In the genomic region with DNA sequence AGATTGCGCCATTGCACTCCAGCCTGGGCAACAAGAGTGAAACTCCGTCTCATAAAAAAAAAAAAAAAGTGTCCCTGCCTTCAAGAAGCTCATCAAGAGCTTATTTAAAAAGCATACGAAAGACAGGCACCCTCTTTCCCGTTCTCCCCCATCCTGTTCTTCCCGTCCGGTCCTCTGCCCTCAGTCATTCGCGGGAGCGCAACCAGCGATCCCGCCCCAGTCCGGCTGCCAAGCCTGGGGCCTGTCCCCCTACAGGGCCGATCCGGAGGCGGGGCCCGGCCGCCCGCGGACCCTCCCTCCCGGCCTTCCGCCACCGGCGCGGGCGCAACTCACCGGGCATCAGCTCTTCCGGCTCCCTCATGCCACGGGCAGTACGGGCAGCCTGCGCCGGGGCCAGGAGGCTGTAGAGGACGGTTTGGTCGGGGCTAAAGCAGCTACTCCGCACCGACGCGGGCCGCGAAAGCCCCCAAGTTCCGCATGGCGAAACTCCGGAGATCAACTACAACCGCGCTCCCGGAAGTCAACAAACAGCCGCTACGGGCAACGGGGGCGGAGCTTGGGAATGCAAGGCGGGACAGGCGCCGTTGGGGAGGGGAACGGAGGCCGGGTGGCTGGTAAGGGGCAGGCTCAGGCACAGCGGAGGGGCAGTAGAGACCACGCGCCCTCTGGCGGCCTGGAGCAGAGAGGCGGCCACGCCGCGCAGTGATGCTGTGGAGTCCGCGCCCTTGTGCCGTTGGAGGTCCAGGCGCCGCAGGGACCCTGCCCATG, we compare ENCODE assay signal across 8 cellular contexts. TPM values are rescaled to one million over a fixed set of nuclear protein-coding genes. Genes with fewer than 3 reads are reported as not detected.
DNase-seq lines count a peak whose midpoint lies in the region; ATAC-seq lines count a peak whose summit lies in the region.

A gene with protein sequence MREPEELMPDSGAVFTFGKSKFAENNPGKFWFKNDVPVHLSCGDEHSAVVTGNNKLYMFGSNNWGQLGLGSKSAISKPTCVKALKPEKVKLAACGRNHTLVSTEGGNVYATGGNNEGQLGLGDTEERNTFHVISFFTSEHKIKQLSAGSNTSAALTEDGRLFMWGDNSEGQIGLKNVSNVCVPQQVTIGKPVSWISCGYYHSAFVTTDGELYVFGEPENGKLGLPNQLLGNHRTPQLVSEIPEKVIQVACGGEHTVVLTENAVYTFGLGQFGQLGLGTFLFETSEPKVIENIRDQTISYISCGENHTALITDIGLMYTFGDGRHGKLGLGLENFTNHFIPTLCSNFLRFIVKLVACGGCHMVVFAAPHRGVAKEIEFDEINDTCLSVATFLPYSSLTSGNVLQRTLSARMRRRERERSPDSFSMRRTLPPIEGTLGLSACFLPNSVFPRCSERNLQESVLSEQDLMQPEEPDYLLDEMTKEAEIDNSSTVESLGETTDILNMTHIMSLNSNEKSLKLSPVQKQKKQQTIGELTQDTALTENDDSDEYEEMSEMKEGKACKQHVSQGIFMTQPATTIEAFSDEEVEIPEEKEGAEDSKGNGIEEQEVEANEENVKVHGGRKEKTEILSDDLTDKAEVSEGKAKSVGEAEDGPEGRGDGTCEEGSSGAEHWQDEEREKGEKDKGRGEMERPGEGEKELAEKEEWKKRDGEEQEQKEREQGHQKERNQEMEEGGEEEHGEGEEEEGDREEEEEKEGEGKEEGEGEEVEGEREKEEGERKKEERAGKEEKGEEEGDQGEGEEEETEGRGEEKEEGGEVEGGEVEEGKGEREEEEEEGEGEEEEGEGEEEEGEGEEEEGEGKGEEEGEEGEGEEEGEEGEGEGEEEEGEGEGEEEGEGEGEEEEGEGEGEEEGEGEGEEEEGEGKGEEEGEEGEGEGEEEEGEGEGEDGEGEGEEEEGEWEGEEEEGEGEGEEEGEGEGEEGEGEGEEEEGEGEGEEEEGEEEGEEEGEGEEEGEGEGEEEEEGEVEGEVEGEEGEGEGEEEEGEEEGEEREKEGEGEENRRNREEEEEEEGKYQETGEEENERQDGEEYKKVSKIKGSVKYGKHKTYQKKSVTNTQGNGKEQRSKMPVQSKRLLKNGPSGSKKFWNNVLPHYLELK (minus strand): TSS at position 503 of the 768 bp plus-strand sequence. CDS start 142 bp downstream, at position 361.

- H3K4me1 ChIP-seq in BLaER1 treated with 17β-estradiol and CSF1 and Interleukin-3, amounts not matched to agents 10 nM and 100 nM = peaks cover 0 to 21% (median 13%) of the 10 kb centered on the region in 10 experiments; a peak in 12 of 20 replicates

- no peaks in the 10 kb centered on the region for H3K36me3 ChIP-seq in BLaER1 treated with 17β-estradiol and CSF1 and Interleukin-3, amounts not matched to agents 10 nM and 100 nM

- intact Hi-C loops in activated CD4-positive, alpha-beta T cell treated with anti-CD3 and anti-CD28 coated beads, Interleukin-2, amount 10 ng/mL, durations not matched to agents 24 days and 14 days (cut with micrococcal nuclease) = loop anchor here (1.0 to 2.0 kb wide), 2 partner anchors 67 to 400 kb away; no protein-coding TSS in a partner anchor

- H3K9ac ChIP-seq in BLaER1 treated with 17β-estradiol and CSF1 and Interleukin-3, amounts not matched to agents 10 nM and 100 nM = peak within 1 kb of the TSS; percentile 84 to 93 (median 89)

- peak within 1 kb of the TSS; percentile 97 for H3K27ac Mint-ChIP-seq in activated CD4-positive, alpha-beta T cell treated with anti-CD3 and anti-CD28 coated beads, Interleukin-2, amount 10 ng/mL, durations not matched to agents 24 days and 14 days

- no peaks in the 10 kb centered on the region for H3K36me3 Mint-ChIP-seq in activated CD4-positive, alpha-beta T cell treated with anti-CD3 and anti-CD28 coated beads, Interleukin-2, amount 10 ng/mL, durations not matched to agents 24 days and 14 days (ENCODE audit: low read depth)

- H3K4me3 ChIP-seq in BLaER1 treated with 17β-estradiol and CSF1 and Interleukin-3, amounts not matched to agents 10 nM and 100 nM = peak within 1 kb of the TSS; percentile 62 to 80 (median 72)

- peak within 1 kb of the TSS; percentile 90 for H3K4me3 Mint-ChIP-seq in activated CD4-positive, alpha-beta T cell treated with anti-CD3 and anti-CD28 coated beads, Interleukin-2, amount 10 ng/mL, durations not matched to agents 24 days and 14 days

- no peaks in the 10 kb centered on the region for H3K27me3 ChIP-seq in BLaER1 treated with 17β-estradiol and CSF1 and Interleukin-3, amounts not matched to agents 10 nM and 100 nM

- peak within 1 kb of the TSS; percentile 80 to 95 (median 91) for H3K27ac ChIP-seq in BLaER1 treated with 17β-estradiol and CSF1 and Interleukin-3, amounts not matched to agents 10 nM and 100 nM

- no peaks in the 10 kb centered on the region for H3K27me3 Mint-ChIP-seq in activated CD4-positive, alpha-beta T cell treated with anti-CD3 and anti-CD28 coated beads, Interleukin-2, amount 10 ng/mL, durations not matched to agents 24 days and 14 days

- DNase-seq in NCI-H524 (lab: John Stamatoyannopoulos, UW) (peak; percentile 93 to 94), cortex of kidney (lab: John Stamatoyannopoulos, UW) (peak; percentile 28), left lobe of liver (ENCODE audit: low spot score) (peak; percentile 94)
- DNase-seq in activated CD4-positive, alpha-beta T cell treated with anti-CD3 and anti-CD28 coated beads, Interleukin-2, amount 10 ng/mL, durations not matched to agents 24 days and 14 days = peak; percentile 97
- DNase-seq in stimulated activated CD4-positive, alpha-beta T cell treated with anti-CD3 and anti-CD28 coated beads, Interleukin-2, amount 100 ng/mL, for 24 hours = peak; percentile 90

- peaks cover 0 to 14% (median 7%) of the 10 kb centered on the region in 11 experiments; a peak in 13 of 22 replicates for H3K9me3 ChIP-seq in BLaER1 treated with 17β-estradiol and CSF1 and Interleukin-3, amounts not matched to agents 10 nM and 100 nM (replicated peaks in 1 of 11)

- peaks cover 0 to 11% (median 0%) of the 10 kb centered on the region in 11 experiments; a peak in 2 of 22 replicates for H4K20me1 ChIP-seq in BLaER1 treated with 17β-estradiol and CSF1 and Interleukin-3, amounts not matched to agents 10 nM and 100 nM

- peak; percentile 92 for ATAC-seq in GM19324 (IDR thresholded peaks at IDR 0.05; ENCODE audit: low FRiP score, unreplicated experiment)
- peak; percentile 95 for ATAC-seq in HG03460 (IDR thresholded peaks at IDR 0.05; ENCODE audit: unreplicated experiment)
- peak; percentile 98 for ATAC-seq in left lobe of liver

- no peaks in the 10 kb centered on the region for H3K9me3 Mint-ChIP-seq in activated CD4-positive, alpha-beta T cell treated with anti-CD3 and anti-CD28 coated beads, Interleukin-2, amount 10 ng/mL, durations not matched to agents 24 days and 14 days

- peak within 1 kb of the TSS; percentile 53 to 75 (median 65) for H3K4me2 ChIP-seq in BLaER1 treated with 17β-estradiol and CSF1 and Interleukin-3, amounts not matched to agents 10 nM and 100 nM

- peaks cover 14% of the 10 kb centered on the region for H3K4me1 Mint-ChIP-seq in activated CD4-positive, alpha-beta T cell treated with anti-CD3 and anti-CD28 coated beads, Interleukin-2, amount 10 ng/mL, durations not matched to agents 24 days and 14 days

RNA-seq across cellular contexts. Expression of the gene that starts here (rescaled TPM):
- 7.7 and 8.6 TPM in 2 replicates for total RNA-seq in activated CD4-positive, alpha-beta T cell treated with anti-CD3 and anti-CD28 coated beads, Interleukin-2, amount 10 ng/mL, durations not matched to agents 24 days and 14 days
- total RNA-seq in left lobe of liver = 1.6 TPM

Comparison
In these comparisons a context has a peak if more than half of its experiments do, and no peak if none do; other contexts are left out.
1. Peak in every context shown above with its lines: DNase-seq, ATAC-seq, H3K4me3 ChIP-seq and H3K27ac ChIP-seq.
2. DNase-seq: peak in every context shown above with its lines; median percentile 97 in activated CD4-positive, alpha-beta T cell treated with anti-CD3 and anti-CD28 coated beads, Interleukin-2, amount 10 ng/mL, durations not matched to agents 24 days and 14 days; 94 in left lobe of liver; 94 in NCI-H524; 90 in stimulated activated CD4-positive, alpha-beta T cell treated with anti-CD3 and anti-CD28 coated beads, Interleukin-2, amount 100 ng/mL, for 24 hours; 28 in cortex of kidney.